In the genomic region with DNA sequence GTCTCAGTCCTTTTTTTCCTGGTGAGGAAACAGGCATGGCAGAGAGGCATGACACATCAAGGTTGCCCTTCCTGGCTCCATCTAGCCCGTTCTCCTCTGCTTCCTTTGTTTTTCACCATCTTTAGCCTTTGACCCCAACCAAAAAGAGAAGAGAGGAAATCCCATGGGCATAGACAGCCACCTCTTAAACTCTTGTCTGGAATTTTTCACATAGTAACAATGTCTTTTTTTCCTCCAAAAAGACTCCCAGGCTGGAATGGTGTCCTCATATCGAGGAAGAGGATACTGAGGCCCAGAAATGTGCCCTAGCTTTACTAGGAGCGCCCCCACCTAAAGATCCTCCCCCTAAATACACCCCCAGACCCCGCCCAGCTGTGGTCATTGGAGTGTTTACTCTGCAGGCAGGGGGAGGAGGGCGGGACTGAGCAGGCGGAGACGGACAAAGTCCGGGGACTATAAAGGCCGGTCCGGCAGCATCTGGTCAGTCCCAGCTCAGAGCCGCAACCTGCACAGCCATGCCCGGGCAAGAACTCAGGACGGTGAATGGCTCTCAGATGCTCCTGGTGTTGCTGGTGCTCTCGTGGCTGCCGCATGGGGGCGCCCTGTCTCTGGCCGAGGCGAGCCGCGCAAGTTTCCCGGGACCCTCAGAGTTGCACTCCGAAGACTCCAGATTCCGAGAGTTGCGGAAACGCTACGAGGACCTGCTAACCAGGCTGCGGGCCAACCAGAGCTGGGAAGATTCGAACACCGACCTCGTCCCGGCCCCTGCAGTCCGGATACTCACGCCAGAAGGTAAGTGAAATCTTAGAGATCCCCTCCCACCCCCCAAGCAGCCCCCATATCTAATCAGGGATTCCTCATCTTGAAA, we compare ENCODE assay signal across 8 cellular contexts. TPM values are rescaled to one million over a fixed set of nuclear protein-coding genes. Genes with fewer than 3 reads are reported as not detected.
DNase-seq lines count a peak whose midpoint lies in the region; ATAC-seq, FAIRE-seq and TF ChIP-seq lines count a peak whose summit lies in the region.

A gene with protein sequence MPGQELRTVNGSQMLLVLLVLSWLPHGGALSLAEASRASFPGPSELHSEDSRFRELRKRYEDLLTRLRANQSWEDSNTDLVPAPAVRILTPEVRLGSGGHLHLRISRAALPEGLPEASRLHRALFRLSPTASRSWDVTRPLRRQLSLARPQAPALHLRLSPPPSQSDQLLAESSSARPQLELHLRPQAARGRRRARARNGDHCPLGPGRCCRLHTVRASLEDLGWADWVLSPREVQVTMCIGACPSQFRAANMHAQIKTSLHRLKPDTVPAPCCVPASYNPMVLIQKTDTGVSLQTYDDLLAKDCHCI (plus strand): TSS at position 484 of the 868 bp plus-strand sequence. CDS start 32 bp downstream, at position 516.

- 14 to 24% methylated on average over 1 to 31 of the region's 33 CpGs for WGBS in transverse colon (ENCODE audit: low coverage in 1 of 2), 2 donors

- intact Hi-C loops in dorsolateral prefrontal cortex (cut with DNase I): loop anchor here in 1 of 2 donors (5.0 kb wide), 1 partner anchor 109 kb away; no protein-coding TSS in a partner anchor
- intact Hi-C loops in transverse colon (cut with DNase I; ENCODE audit: low total_unique reads): no loop called here

- in situ Hi-C loops in ACHN (cut with HindIII; ENCODE audit: low pct_ligation_motif_present, low pct_unique_long_range_greater_than_20kb, low sequenced_read_pairs) (no loop called here), GM13977 (cut with MboI; ENCODE audit: low pct_unique_long_range_greater_than_20kb, low sequenced_read_pairs, unreplicated experiment) (no loop called here), transverse colon (cut with MboI; ENCODE audit: low pct_ligation_motif_present in 1 of 4, low pct_unique_long_range_greater_than_20kb in 1 of 4, low sequenced_read_pairs in 3 of 4) (no loop called here)

- peak; percentile 72 for TF ChIP-seq CTCF in GM13977 (IDR thresholded peaks at IDR 0.05; ENCODE audit: extremely low read depth, insufficient read depth, missing control alignments)
- TF ChIP-seq CTCF in RWPE1 (conservative IDR thresholded peaks at IDR 0.05; ENCODE audit: low read depth): peak; percentile 75
- peak in 49 of 56 donors; percentile 12 to 54 (median 33) for TF ChIP-seq CTCF in dorsolateral prefrontal cortex (IDR thresholded peaks at IDR 0.05 in 54 of 56, conservative IDR thresholded peaks at IDR 0.05 in 2 of 56; ENCODE audit: low read depth in 1 of 56, partially characterized antibody in 56 of 56)
- TF ChIP-seq CTCF in transverse colon (IDR thresholded peaks at IDR 0.05): peak; percentile 51 to 89 (median 76)

- no peak for FAIRE-seq in GM19239 (lab: Jason Lieb, UNC)

- POLR2A ChIA-PET in RWPE1 (lab: Yijun Ruan, JAX; ENCODE audit: low non-redundant PET): interaction anchor here (0.5 to 0.7 kb wide), 4 partner anchors 17 to 46 kb away, joined by 3 to 5 read pairs (median 4); a partner anchor contains a TSS

- CTCF ChIA-PET in RWPE1 (lab: Yijun Ruan, JAX): interaction anchor here (0.6 to 1.5 kb wide), 11 partner anchors 14 to 134 kb away, joined by 3 to 8 read pairs (median 3); a partner anchor contains a TSS

- TF ChIP-seq EP300 in transverse colon (IDR thresholded peaks at IDR 0.05; ENCODE audit: low read depth): no peak

- peak; percentile 93 for TF ChIP-seq POLR2A in transverse colon (IDR thresholded peaks at IDR 0.05)

- H3K27ac ChIP-seq in RWPE1 (peak within 1 kb of the TSS; percentile 77), dorsolateral prefrontal cortex (no peak within 1 kb of the TSS), transverse colon (peak within 1 kb of the TSS; percentile 75 to 83 (median 78))

- H3K36me3 ChIP-seq in transverse colon: no peaks in the 10 kb centered on the region

- peaks cover 10 to 39% (median 21%) of the 10 kb centered on the region in 4 donors for H3K4me1 ChIP-seq in transverse colon

- no peaks in the 10 kb centered on the region for H3K9me3 ChIP-seq in transverse colon

- peak within 1 kb of the TSS in 9 of 59 donors; percentile 0 to 29 (median 9) for H3K4me3 ChIP-seq in dorsolateral prefrontal cortex
- H3K4me3 ChIP-seq in transverse colon: peak within 1 kb of the TSS in 3 of 4 donors; percentile 32 to 47 (median 44)

- ATAC-seq in HG03095 (IDR thresholded peaks at IDR 0.05; ENCODE audit: unreplicated experiment): no peak

- peaks cover 0 to 22% (median 0%) of the 10 kb centered on the region in 45 donors for H3K27me3 ChIP-seq in dorsolateral prefrontal cortex
- no peaks in the 10 kb centered on the region for H3K27me3 ChIP-seq in transverse colon

- DNase-seq in ACHN: peak; percentile 94
- DNase-seq in GM13977 (ENCODE audit: low spot score): peak; percentile 73
- DNase-seq in RWPE1 (ENCODE audit: low spot score): peak; percentile 77
- DNase-seq in dorsolateral prefrontal cortex: no peak
- DNase-seq in lung microvascular endothelial cell (ENCODE audit: low read depth in 2 of 2): peak; percentile 98
- peak; percentile 96 for DNase-seq in transverse colon
- DNase-seq in GM19239 (ENCODE audit: insufficient read length, low spot score): no peak

RNA-seq across cellular contexts. Expression of the gene that starts here (rescaled TPM):
- total RNA-seq in dorsolateral prefrontal cortex (1 to 10 TPM in 56 of 120 experiments, under 1 TPM in 35, not detected in 29; 0.43 to 7.1 (median 1.2) TPM), lung microvascular endothelial cell (70.0 and 104 TPM in 2 replicates), transverse colon (10 to 100 TPM; 36.3 to 77.0 (median 58.9) TPM)

Comparison
In these comparisons a context has a peak if more than half of its experiments do, and no peak if none do; other contexts are left out.
1. DNase-seq: peak in ACHN (single experiment), GM13977 (single experiment), RWPE1 (single experiment), lung microvascular endothelial cell (2 of 2) and transverse colon (single experiment); none in dorsolateral prefrontal cortex (0 of 10) and GM19239 (single experiment).
2. H3K27ac ChIP-seq: peak in RWPE1 (single experiment) and transverse colon (4 of 4); none in dorsolateral prefrontal cortex (0 of 59).
3. Peak in every context shown above with its lines, with median percentiles within 50 percentile points of each other: CTCF ChIP-seq.